ENCODE assay signal across 19 cellular contexts in genomic region chr21:43588957-43589356, GRCh38.
"Had no signal": no experiment of that assay in that cellular context is flagged by ENCODE, and none has a peak within 500 bp of the region (broad histone marks: within the 10 kb centered on the region; RNA-seq: fewer than 3 reads in every experiment).

No MANE protein-coding gene starts in this region.

- H3K9me3 Mint-ChIP-seq: activated naive CD4-positive, alpha-beta T cell treated with anti-CD3 and anti-CD28 coated beads, Interleukin-2, amount 50 U/mL, for 72 hours; activated T-cell treated with anti-CD3 and anti-CD28 coated beads, Interleukin-2, amount 50 U/mL, for 4 hours; naive thymus-derived CD4-positive, alpha-beta T cell had no signal

- H3K36me3 ChIP-seq: esophagus muscularis mucosa, left ventricle myocardium inferior, neutrophil, transverse colon had no signal

- H3K27me3 ChIP-seq: esophagus muscularis mucosa, transverse colon had no signal

- H3K4me3 ChIP-seq: esophagus muscularis mucosa, left ventricle myocardium inferior, transverse colon had no signal

- H3K4me3 Mint-ChIP-seq: activated T-cell treated with anti-CD3 and anti-CD28 coated beads, Interleukin-2, amount 50 U/mL, for 4 hours; brain; naive thymus-derived CD4-positive, alpha-beta T cell had no signal

- H3K27ac Mint-ChIP-seq: activated naive CD4-positive, alpha-beta T cell treated with anti-CD3 and anti-CD28 coated beads, Interleukin-2, amount 50 U/mL, for 72 hours; naive thymus-derived CD4-positive, alpha-beta T cell had no signal

- H3K36me3 Mint-ChIP-seq: activated naive CD4-positive, alpha-beta T cell treated with anti-CD3 and anti-CD28 coated beads, Interleukin-2, amount 50 U/mL, for 72 hours; brain; naive thymus-derived CD4-positive, alpha-beta T cell had no signal

- H3K27ac ChIP-seq: esophagus muscularis mucosa, left ventricle myocardium inferior, neutrophil, transverse colon had no signal

- ATAC-seq: activated CD4-positive, CD25-positive, alpha-beta regulatory T cell treated with anti-CD3 and anti-CD28 coated beads, Interleukin-2, amount 50 U/mL, for 24 hours; activated naive CD4-positive, alpha-beta T cell treated with anti-CD3 and anti-CD28 coated beads, Interleukin-2, amount 50 U/mL, for 72 hours; activated T-cell treated with anti-CD3 and anti-CD28 coated beads, Interleukin-2, amount 50 U/mL, for 4 hours; naive thymus-derived CD4-positive, alpha-beta T cell; right cardiac atrium had no signal

- FAIRE-seq: islet of Langerhans had no signal

- H3K9me3 ChIP-seq: esophagus muscularis mucosa, left ventricle myocardium inferior, neutrophil, transverse colon had no signal

- DNase-seq: activated effector memory CD4-positive, alpha-beta T cell treated with anti-CD3 and anti-CD28 coated beads, Interleukin-2, amount 50 U/mL, for 16 hours; activated T-cell treated with anti-CD3 and anti-CD28 coated beads, Interleukin-2, amount 50 U/mL, for 4 hours; amniotic stem cell; cerebellar nuclear complex; foreskin fibroblast; left ventricle myocardium inferior; mesendoderm; naive thymus-derived CD4-positive, alpha-beta T cell; right cardiac atrium; stimulated activated CD4-positive, alpha-beta T cell treated with anti-CD3 and anti-CD28 coated beads, Interleukin-12 subunit alpha, Interleukin-12 subunit beta, amount 100 ng/mL, for 4 hours; stimulated activated naive CD4-positive, alpha-beta T cell; substantia nigra; transverse colon had no signal
